Comparison of ENCODE assay signal across 27 cellular contexts in the genomic region with DNA sequence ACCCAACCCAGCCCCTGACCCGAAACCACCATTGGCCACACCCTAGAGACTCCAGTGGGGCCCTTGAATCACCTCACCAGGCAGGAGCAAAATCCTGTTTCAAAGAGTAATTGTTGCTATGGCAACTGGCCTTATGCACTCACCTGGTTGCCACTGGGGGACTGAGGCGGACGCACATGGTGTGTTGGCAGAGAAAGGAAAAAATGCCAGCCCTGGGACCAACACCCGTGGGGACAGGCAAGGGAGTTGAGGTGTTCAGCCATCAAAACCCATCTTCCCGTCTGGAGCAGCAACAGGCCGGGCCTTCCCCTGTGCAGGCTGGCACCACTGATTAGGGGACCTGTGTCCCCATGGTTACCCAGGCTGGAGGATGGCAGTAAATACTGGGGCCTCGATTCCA.
DNase-seq lines count a peak whose midpoint lies in the region; ATAC-seq lines count a peak whose summit lies in the region.
"Had no signal": no experiment of that assay in that cellular context is flagged by ENCODE, and none has a peak within 500 bp of the region (broad histone marks: within the 10 kb centered on the region; RNA-seq: fewer than 3 reads in every experiment).

No MANE protein-coding gene starts in this region.

- no peaks in the 10 kb centered on the region for H3K36me3 Mint-ChIP-seq in activated CD8-positive, alpha-beta memory T cell treated with anti-CD3 and anti-CD28 coated beads, Interleukin-2, amount 10 ng/mL, durations not matched to agents 7 days and 5 days
- H3K36me3 Mint-ChIP-seq: activated naive CD8-positive, alpha-beta T cell treated with anti-CD3 and anti-CD28 coated beads for 36 hours had no signal

- no peaks in the 10 kb centered on the region for H3K9me3 Mint-ChIP-seq in activated CD8-positive, alpha-beta memory T cell treated with anti-CD3 and anti-CD28 coated beads, Interleukin-2, amount 10 ng/mL, durations not matched to agents 7 days and 5 days (ENCODE audit: low read depth)
- H3K9me3 Mint-ChIP-seq: activated naive CD8-positive, alpha-beta T cell treated with anti-CD3 and anti-CD28 coated beads for 36 hours; HFFc6; neural crest cell; stimulated activated naive CD8-positive, alpha-beta T cell treated with anti-CD3 and anti-CD28 coated beads, Interleukin-15, Interleukin-2, amounts not matched to agents 100 ng/mL and 50 ng/mL, for 24 hours had no signal

- no peak overlapping the region for H3K27ac Mint-ChIP-seq in activated CD8-positive, alpha-beta memory T cell treated with anti-CD3 and anti-CD28 coated beads, Interleukin-2, amount 10 ng/mL, durations not matched to agents 7 days and 5 days
- H3K27ac Mint-ChIP-seq: activated CD8-positive, alpha-beta T cell treated with anti-CD3 and anti-CD28 coated beads, Interleukin-2, amount 10 ng/mL, durations not matched to agents 7 days and 5 days; activated naive CD8-positive, alpha-beta T cell treated with anti-CD3 and anti-CD28 coated beads for 36 hours; HFFc6; stimulated activated naive CD8-positive, alpha-beta T cell treated with anti-CD3 and anti-CD28 coated beads, Interleukin-15, Interleukin-2, amounts not matched to agents 100 ng/mL and 50 ng/mL, for 24 hours had no signal

- H3K4me3 Mint-ChIP-seq in activated CD8-positive, alpha-beta memory T cell treated with anti-CD3 and anti-CD28 coated beads, Interleukin-2, amount 10 ng/mL, durations not matched to agents 7 days and 5 days: no peak overlapping the region
- H3K4me3 Mint-ChIP-seq: activated CD8-positive, alpha-beta T cell treated with anti-CD3 and anti-CD28 coated beads, Interleukin-2, amount 10 ng/mL, durations not matched to agents 7 days and 5 days; activated naive CD8-positive, alpha-beta T cell treated with anti-CD3 and anti-CD28 coated beads for 36 hours; HFFc6; neural crest cell; stimulated activated naive CD8-positive, alpha-beta T cell treated with anti-CD3 and anti-CD28 coated beads, Interleukin-15, Interleukin-2, amounts not matched to agents 100 ng/mL and 50 ng/mL, for 24 hours had no signal

- peaks cover 8% of the 10 kb centered on the region for H3K27me3 Mint-ChIP-seq in activated CD8-positive, alpha-beta memory T cell treated with anti-CD3 and anti-CD28 coated beads, Interleukin-2, amount 10 ng/mL, durations not matched to agents 7 days and 5 days

- CTCF ChIA-PET in activated CD8-positive, alpha-beta memory T cell treated with anti-CD3 and anti-CD28 coated beads, Interleukin-2, amount 10 ng/mL, durations not matched to agents 7 days and 5 days (lab: Charles Lee): no interaction called here

- no peak for ATAC-seq in activated CD8-positive, alpha-beta memory T cell treated with anti-CD3 and anti-CD28 coated beads, Interleukin-2, amount 10 ng/mL, durations not matched to agents 7 days and 5 days
- ATAC-seq: activated CD8-positive, alpha-beta T cell treated with anti-CD3 and anti-CD28 coated beads, Interleukin-2, amount 10 ng/mL, durations not matched to agents 7 days and 5 days; left colon had no signal

- no peaks in the 10 kb centered on the region for H3K4me1 Mint-ChIP-seq in activated CD8-positive, alpha-beta memory T cell treated with anti-CD3 and anti-CD28 coated beads, Interleukin-2, amount 10 ng/mL, durations not matched to agents 7 days and 5 days
- H3K4me1 Mint-ChIP-seq: activated naive CD8-positive, alpha-beta T cell treated with anti-CD3 and anti-CD28 coated beads for 36 hours had no signal

- DNase-seq in activated CD8-positive, alpha-beta memory T cell treated with anti-CD3 and anti-CD28 coated beads, Interleukin-2, amount 10 ng/mL, durations not matched to agents 7 days and 5 days: peak; percentile 29
- no peak for DNase-seq in activated CD8-positive, alpha-beta memory T cell treated with anti-CD3 and anti-CD28 coated beads for 24 hours
- DNase-seq in NCI-H748 treated with DMSO at 0.1 percent for 48 hours (lab: John Stamatoyannopoulos, UW): peak; percentile 13
- peak; percentile 12 for DNase-seq in kidney tubule cell (ENCODE audit: low spot score)
- DNase-seq in ureter (ENCODE audit: low spot score): peak; percentile 24
- no peak for DNase-seq in NCI-H187 (lab: John Stamatoyannopoulos, UW)
- no peak for DNase-seq in stimulated activated CD4-positive, alpha-beta T cell treated with anti-CD3 and anti-CD28 coated beads, Interleukin-4, amount 100 ng/mL, for 1 hour
- DNase-seq: activated CD4-positive, alpha-beta T cell treated with anti-CD3 and anti-CD28 coated beads for 4 hours; activated CD8-positive, alpha-beta T cell treated with anti-CD3 and anti-CD28 coated beads, Interleukin-2, amount 10 ng/mL, durations not matched to agents 7 days and 5 days; activated naive CD8-positive, alpha-beta T cell treated with anti-CD3 and anti-CD28 coated beads for 36 hours; activated T-cell treated with anti-CD3 and anti-CD28 coated beads for 4 hours; anterior cingulate cortex; effector CD8-positive, alpha-beta T cell; HFFc6; IMR-90; left colon; NCI-H187 treated with DMSO at 0.1 percent for 48 hours; NCI-H446; SJCRH30; small intestine; stimulated activated CD4-positive, alpha-beta T cell treated with anti-CD3 and anti-CD28 coated beads, Interleukin-1b, Interleukin-23, amount 100 ng/mL, for 48 hours; stimulated activated CD8-positive, alpha-beta memory T cell treated with anti-CD3 and anti-CD28 coated beads, Interleukin-4, amount 100 ng/mL, for 48 hours; SW 1271; T-helper 9 cell; WERI-Rb-1 had no signal

Comparison
In these comparisons a context has a peak if more than half of its experiments do, and no peak if none do; other contexts are left out.
1. DNase-seq: peak in activated CD8-positive, alpha-beta memory T cell treated with anti-CD3 and anti-CD28 coated beads, Interleukin-2, amount 10 ng/mL, durations not matched to agents 7 days and 5 days (single experiment), NCI-H748 treated with DMSO at 0.1 percent for 48 hours (single experiment), kidney tubule cell (single experiment) and ureter (single experiment); none in activated CD8-positive, alpha-beta memory T cell treated with anti-CD3 and anti-CD28 coated beads for 24 hours (single experiment), NCI-H187 (0 of 2) and stimulated activated CD4-positive, alpha-beta T cell treated with anti-CD3 and anti-CD28 coated beads, Interleukin-4, amount 100 ng/mL, for 1 hour (single experiment).